23 cellular contexts compared by ENCODE assay signal in the genomic region with DNA sequence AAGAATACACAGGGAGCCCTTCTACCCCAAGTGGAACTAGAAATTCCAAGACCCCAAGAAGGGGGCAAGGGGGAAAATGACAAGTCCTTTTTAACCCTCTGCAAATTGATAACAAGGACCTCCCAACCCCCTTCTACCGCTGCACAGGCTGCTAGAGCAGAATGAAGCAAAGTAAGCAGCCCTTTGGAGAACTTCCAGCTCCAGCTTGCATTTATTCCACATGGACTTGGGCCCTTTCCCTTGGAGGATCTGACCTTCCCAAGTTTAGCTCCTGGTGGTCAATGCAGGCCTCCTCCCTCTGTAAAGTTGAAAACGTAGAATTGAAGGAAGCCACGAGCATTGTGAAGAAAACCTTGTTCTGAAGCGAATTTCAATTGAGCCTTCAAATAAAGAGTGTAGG. TPM values are rescaled to one million over a fixed set of nuclear protein-coding genes. Genes with fewer than 3 reads are reported as not detected.
"Had no signal": no experiment of that assay in that cellular context is flagged by ENCODE, and none has a peak within 500 bp of the region (broad histone marks: within the 10 kb centered on the region; RNA-seq: fewer than 3 reads in every experiment).

No MANE protein-coding gene starts in this region.

- H3K4me3 ChIP-seq: ascending aorta, esophagus muscularis mucosa, left ventricle myocardium inferior, ovary, skin epidermis, thoracic aorta, uterus had no signal

- FAIRE-seq: frontal cortex had no signal

- H3K9me3 ChIP-seq: esophagus muscularis mucosa, left ventricle myocardium inferior, ovary, uterus had no signal

- H3K36me3 ChIP-seq: ascending aorta, esophagus muscularis mucosa, left ventricle myocardium inferior, ovary, thoracic aorta, uterus had no signal

- DNase-seq: activated CD4-positive, alpha-beta T cell treated with anti-CD3 and anti-CD28 coated beads for 4 hours; activated CD4-positive, alpha-beta T cell treated with anti-CD3 and anti-CD28 coated beads, Interleukin-2, amount 50 U/mL, for 4 hours; activated effector memory CD4-positive, alpha-beta T cell treated with anti-CD3 and anti-CD28 coated beads, Interleukin-2, amount 50 U/mL, for 16 hours; activated naive CD4-positive, alpha-beta T cell treated with anti-CD3 and anti-CD28 coated beads, Interleukin-2, amount 10 ng/mL, durations not matched to agents 7 days and 5 days; activated naive CD8-positive, alpha-beta T cell treated with anti-CD3 and anti-CD28 coated beads, Interleukin-2, amount 10 ng/mL, durations not matched to agents 7 days and 5 days; activated T-cell treated with anti-CD3 and anti-CD28 coated beads, Interleukin-2, amount 50 U/mL, for 1 hour; cortex of kidney; left ventricle myocardium inferior; naive thymus-derived CD4-positive, alpha-beta T cell; ovary; stimulated activated CD4-positive, alpha-beta T cell treated with anti-CD3 and anti-CD28 coated beads, Interleukin-4, amount 100 ng/mL, for 24 hours; trophoblast cell; uterus had no signal

- H3K27ac ChIP-seq: ascending aorta, esophagus muscularis mucosa, left ventricle myocardium inferior, ovary, skin epidermis, thoracic aorta, uterus had no signal

- H3K4me1 ChIP-seq: ascending aorta, esophagus muscularis mucosa, left ventricle myocardium inferior, uterus had no signal

- ATAC-seq: naive thymus-derived CD4-positive, alpha-beta T cell; stimulated activated effector memory CD8-positive, alpha-beta T cell treated with anti-CD3 and anti-CD28 coated beads, Interleukin-12 subunit alpha, Interleukin-12 subunit beta, amount 100 ng/mL, for 72 hours had no signal

- H3K27me3 ChIP-seq: ascending aorta, esophagus muscularis mucosa, ovary, uterus had no signal

RNA-seq across cellular contexts. Expression of a gene that starts 37.0 kb away (rescaled TPM):
- total RNA-seq: activated T-helper 1 cell treated with anti-CD3 and anti-CD28 coated beads, Interleukin-12 subunit alpha, Interleukin-12 subunit beta, Interleukin-2, Interleukin-4 antibody, amounts not matched to agents 30 ng/mL and 10 ng/mL and 1 ng/mL, durations not matched to agents 14 hours and 24 hours and 36 hours; ascending aorta; cerebellum; frontal cortex; lung microvascular endothelial cell; uterus had no signal
- polyA plus RNA-seq: naive thymus-derived CD4-positive, alpha-beta T cell; neural cell had no signal
